In genomic region chr7:30290317-30290716, GRCh38 we compare ENCODE assay signal across 8 cellular contexts. TPM values are rescaled to one million over a fixed set of nuclear protein-coding genes. Genes with fewer than 3 reads are reported as not detected.
DNase-seq lines count a peak whose midpoint lies in the region; ATAC-seq, FAIRE-seq and TF ChIP-seq lines count a peak whose summit lies in the region.
"Not testable (repeated sequence)": the region's sequence is repeated elsewhere in the genome, so short reads cannot be mapped to it uniquely, and the experiment has no call there.

No MANE protein-coding gene starts in this region.

- peak overlapping the region; percentile 78 for H3K4me2 ChIP-seq in Loucy (ENCODE audit: low read depth, low read length, poor library complexity, severe bottlenecking)

- H3K36me3 ChIP-seq in Loucy (ENCODE audit: insufficient read depth, low read length), result not testable (repeated sequence)

- peaks cover 98% of the 10 kb centered on the region for H3K79me2 ChIP-seq in Loucy (ENCODE audit: insufficient read depth, low read length)

- H4K20me1 ChIP-seq in Loucy (ENCODE audit: insufficient read depth, low read length, poor library complexity, severe bottlenecking), result peaks cover 70% of the 10 kb centered on the region

- not testable (repeated sequence) for TF ChIP-seq CTCF in HFFc6 (IDR thresholded peaks at IDR 0.05); Loucy (conservative IDR thresholded peaks at IDR 0.05; ENCODE audit: low read length); activated CD8-positive, alpha-beta T cell treated with anti-CD3 and anti-CD28 coated beads for 36 hours (IDR thresholded peaks at IDR 0.05); epithelial cell of esophagus (IDR thresholded peaks at IDR 0.05; ENCODE audit: insufficient read depth, low read depth, low read length, missing control alignments); type B pancreatic cell (conservative IDR thresholded peaks at IDR 0.05)

- H3K4me3 Mint-ChIP-seq in HFFc6, result not testable (repeated sequence)
- peak overlapping the region; percentile 13 for H3K4me3 Mint-ChIP-seq in activated CD8-positive, alpha-beta T cell treated with anti-CD3 and anti-CD28 coated beads for 36 hours
- peak overlapping the region in 8 of 10 donors; percentile 8 to 51 (median 26) for H3K4me3 Mint-ChIP-seq in naive thymus-derived CD8-positive, alpha-beta T cell
- peak overlapping the region; percentile 71 for H3K4me3 Mint-ChIP-seq in type B pancreatic cell

- peak overlapping the region; percentile 86 for H3K4me3 ChIP-seq in Loucy (ENCODE audit: low read length, poor library complexity, severe bottlenecking)
- not testable (repeated sequence) for H3K4me3 ChIP-seq in epithelial cell of esophagus (ENCODE audit: low read length)

- peak; percentile 83 for FAIRE-seq in RCC 7860 (lab: Jason Lieb, UNC)

- CTCF ChIA-PET in activated CD8-positive, alpha-beta T cell treated with anti-CD3 and anti-CD28 coated beads for 36 hours (lab: Charles Lee), result not testable (repeated sequence)

- H3K9me3 Mint-ChIP-seq in HFFc6; activated CD8-positive, alpha-beta T cell treated with anti-CD3 and anti-CD28 coated beads for 36 hours; type B pancreatic cell: not testable (repeated sequence)
- H3K9me3 Mint-ChIP-seq in naive thymus-derived CD8-positive, alpha-beta T cell, result peaks cover 0 to 13% (median 0%) of the 10 kb centered on the region in 9 donors

- H3K27me3 ChIP-seq in Loucy (ENCODE audit: insufficient read depth, low read length, poor library complexity, severe bottlenecking), result not testable (repeated sequence)

- peak overlapping the region; percentile 28 for H3K9ac ChIP-seq in Loucy (ENCODE audit: low read depth, low read length, poor library complexity, severe bottlenecking)

- H2AFZ ChIP-seq in Loucy (ENCODE audit: low read length), result not testable (repeated sequence)

- H3F3A ChIP-seq in Loucy (ENCODE audit: low read depth), result not testable (repeated sequence)

- peak overlapping the region; percentile 38; the same call in 1 of the 2 replicates for H3K27ac Mint-ChIP-seq in HFFc6
- not testable (repeated sequence) for H3K27ac Mint-ChIP-seq in activated CD8-positive, alpha-beta T cell treated with anti-CD3 and anti-CD28 coated beads for 36 hours
- H3K27ac Mint-ChIP-seq in naive thymus-derived CD8-positive, alpha-beta T cell, result peak overlapping the region in 4 of 10 donors; percentile 4 to 72 (median 54)
- H3K27ac Mint-ChIP-seq in type B pancreatic cell, result peak overlapping the region; percentile 63

- not testable (repeated sequence) for H3K36me3 Mint-ChIP-seq in HFFc6 (ENCODE audit: low read depth); naive thymus-derived CD8-positive, alpha-beta T cell; type B pancreatic cell
- H3K36me3 Mint-ChIP-seq in activated CD8-positive, alpha-beta T cell treated with anti-CD3 and anti-CD28 coated beads for 36 hours (ENCODE audit: low read depth), result peaks cover 15% of the 10 kb centered on the region

- not testable (repeated sequence) for H3K9me3 ChIP-seq in Loucy (ENCODE audit: insufficient read depth, low read depth, low read length)

- H3K27me3 Mint-ChIP-seq in HFFc6 (ENCODE audit: insufficient read depth); activated CD8-positive, alpha-beta T cell treated with anti-CD3 and anti-CD28 coated beads for 36 hours; naive thymus-derived CD8-positive, alpha-beta T cell; type B pancreatic cell: not testable (repeated sequence)

- peaks cover 40% of the 10 kb centered on the region for H3K4me1 ChIP-seq in Loucy (ENCODE audit: insufficient read depth, low read length, poor library complexity, severe bottlenecking)

- not testable (repeated sequence) for H3K9me2 ChIP-seq in Loucy (replicated peaks; ENCODE audit: low read depth, low read length)

- intact Hi-C loops in activated CD8-positive, alpha-beta T cell treated with anti-CD3 and anti-CD28 coated beads for 36 hours (cut with micrococcal nuclease), result not testable (repeated sequence)

- POLR2A ChIA-PET in activated CD8-positive, alpha-beta T cell treated with anti-CD3 and anti-CD28 coated beads for 36 hours (lab: Charles Lee), result interaction anchor here (1.5 kb wide), 1 partner anchor 32 kb away, joined by 4 read pairs; no protein-coding TSS in a partner anchor
- POLR2A ChIA-PET in naive thymus-derived CD8-positive, alpha-beta T cell (lab: Charles Lee), result not testable (repeated sequence)

- H3K4me1 Mint-ChIP-seq in HFFc6 (ENCODE audit: low read depth) (peaks cover 38% of the 10 kb centered on the region), type B pancreatic cell (ENCODE audit: unreplicated experiment) (peaks cover 33% of the 10 kb centered on the region)
- peaks cover 66% of the 10 kb centered on the region for H3K4me1 Mint-ChIP-seq in activated CD8-positive, alpha-beta T cell treated with anti-CD3 and anti-CD28 coated beads for 36 hours (ENCODE audit: low read depth)
- H3K4me1 Mint-ChIP-seq in naive thymus-derived CD8-positive, alpha-beta T cell, result peaks cover 35 to 87% (median 73%) of the 10 kb centered on the region in 4 donors

- not testable (repeated sequence) for ATAC-seq in activated CD8-positive, alpha-beta T cell treated with anti-CD3 and anti-CD28 coated beads for 36 hours; naive thymus-derived CD8-positive, alpha-beta T cell

- DNase-seq in DMS53 (lab: John Stamatoyannopoulos, UW) (peak; percentile 32), RCC 7860 (ENCODE audit: low spot score) (peak; percentile 59), epithelial cell of esophagus (ENCODE audit: low read depth) (peak; percentile 46)
- not testable (repeated sequence) for DNase-seq in HFFc6; naive thymus-derived CD8-positive, alpha-beta T cell; type B pancreatic cell (ENCODE audit: extremely low spot score, unreplicated experiment)
- peak; percentile 34 for DNase-seq in activated CD8-positive, alpha-beta T cell treated with anti-CD3 and anti-CD28 coated beads for 36 hours

RNA-seq across cellular contexts. Expression of gene ZNRF2, which starts 5.9 kb away (rescaled TPM):
- 1 to 10 TPM; 2.3 to 3.1 (median 2.7) TPM for total RNA-seq in HFFc6 (2021; fragmentation: NEBNext Ultra II Directional; extraction: Animal tissue kit (Norgen Biotek cat#: 25700))
- 1 to 10 TPM; 8.9 to 9.7 TPM for total RNA-seq in activated CD8-positive, alpha-beta T cell treated with anti-CD3 and anti-CD28 coated beads for 36 hours
- 10 to 100 TPM; 28.8 to 29.4 TPM for total RNA-seq in naive thymus-derived CD8-positive, alpha-beta T cell
- polyA plus RNA-seq in naive thymus-derived CD8-positive, alpha-beta T cell, result 1 to 10 TPM; 1.1 to 2.3 (median 2.2) TPM
- 11.2 and 15.6 TPM in 2 replicates for total RNA-seq in type B pancreatic cell (ENCODE audit: low replicate concordance)
